In the genomic region with DNA sequence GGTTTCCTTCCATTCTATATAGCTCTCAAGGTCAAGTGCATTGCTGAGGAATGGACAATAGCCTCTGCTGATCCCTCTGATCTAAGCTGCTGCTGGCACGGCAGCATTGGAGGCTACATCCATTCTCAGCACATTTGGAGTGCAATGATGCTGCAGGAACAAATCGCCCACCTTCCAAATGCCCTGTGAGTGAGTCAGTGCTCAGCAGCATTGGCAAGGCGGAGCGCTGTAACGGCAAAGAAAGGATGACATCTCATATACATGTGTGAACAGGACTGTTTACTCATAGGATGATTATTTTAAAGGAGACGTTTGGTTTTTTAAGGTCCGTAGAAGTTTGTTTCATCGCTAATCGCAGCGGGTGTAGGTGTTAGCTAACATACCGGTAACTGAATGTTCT, we compare ENCODE assay signal across 11 cellular contexts.
DNase-seq lines count a peak whose midpoint lies in the region; ATAC-seq and TF ChIP-seq lines count a peak whose summit lies in the region.
"Had no signal": no experiment of that assay in that cellular context is flagged by ENCODE, and none has a peak within 500 bp of the region (broad histone marks: within the 10 kb centered on the region; RNA-seq: fewer than 3 reads in every experiment).

No MANE protein-coding gene starts in this region.

- H3K4me1 Mint-ChIP-seq in MCF 10A (ENCODE audit: insufficient read depth, unreplicated experiment) = peaks cover 29% of the 10 kb centered on the region

- peak overlapping the region; percentile 66 for H3K4me3 Mint-ChIP-seq in MCF 10A (ENCODE audit: unreplicated experiment)
- H3K4me3 Mint-ChIP-seq: CD4-positive, CD25-positive, alpha-beta regulatory T cell had no signal

- H3K27me3 Mint-ChIP-seq in MCF 10A (ENCODE audit: insufficient read depth, unreplicated experiment) = no peaks in the 10 kb centered on the region

- DNase-seq in Ammon's horn (ENCODE audit: low spot score) (peak; percentile 77), NCI-H226 (peak; percentile 74), MCF 10A (ENCODE audit: unreplicated experiment) (peak; percentile 91), middle frontal gyrus (ENCODE audit: extremely low spot score, low spot score) (peak; percentile 55), NCI-H2081 (lab: John Stamatoyannopoulos, UW) (no peak), GM13977 (ENCODE audit: low spot score) (no peak)
- no peak for DNase-seq in activated CD4-positive, alpha-beta T cell treated with anti-CD3 and anti-CD28 coated beads, Interleukin-2, amount 50 U/mL, for 1 hour
- DNase-seq: CD4-positive, CD25-positive, alpha-beta regulatory T cell; stimulated activated CD4-positive, alpha-beta T cell treated with anti-CD3 and anti-CD28 coated beads, Interleukin-15, amount 100 ng/mL, for 24 hours; stimulated activated naive CD8-positive, alpha-beta T cell treated with anti-CD3 and anti-CD28 coated beads, Interleukin-15, Interleukin-2, amounts not matched to agents 100 U/mL and 50 U/mL, for 24 hours had no signal

- H3K36me3 Mint-ChIP-seq in MCF 10A (ENCODE audit: insufficient read depth, unreplicated experiment) = no peaks in the 10 kb centered on the region
- H3K36me3 Mint-ChIP-seq: CD4-positive, CD25-positive, alpha-beta regulatory T cell had no signal

- H3K9me3 Mint-ChIP-seq in MCF 10A (ENCODE audit: unreplicated experiment) = no peaks in the 10 kb centered on the region
- H3K9me3 Mint-ChIP-seq: CD4-positive, CD25-positive, alpha-beta regulatory T cell had no signal

- TF ChIP-seq CTCF in MCF 10A (IDR thresholded peaks at IDR 0.05; ENCODE audit: unreplicated experiment) (no peak), GM13977 (IDR thresholded peaks at IDR 0.05; ENCODE audit: extremely low read depth, insufficient read depth, missing control alignments) (no peak)

- no peak for ATAC-seq in HG02798 (IDR thresholded peaks at IDR 0.05; ENCODE audit: poor library complexity, unreplicated experiment)
- ATAC-seq: stimulated activated naive CD8-positive, alpha-beta T cell treated with anti-CD3 and anti-CD28 coated beads, Interleukin-15, Interleukin-2, amounts not matched to agents 100 U/mL and 50 U/mL, for 24 hours had no signal

- CTCF ChIA-PET in MCF 10A (lab: Yijun Ruan, JAX) = interaction anchor here (0.6 to 2.3 kb wide), 12 partner anchors 10 to 612 kb away, joined by 3 to 17 read pairs (median 3); partner anchors contain the start of gene ENC1

- H3K27ac Mint-ChIP-seq in MCF 10A (ENCODE audit: low read depth, unreplicated experiment) = peak overlapping the region; percentile 11
- H3K27ac Mint-ChIP-seq: CD4-positive, CD25-positive, alpha-beta regulatory T cell had no signal

- no TSS peak for BruUV-seq in MCF 10A (replicated peaks; lab: Mats Ljungman, UMichigan)

- intact Hi-C loops in MCF 10A (cut with micrococcal nuclease) = loop anchor here (1.0 to 2.0 kb wide), 4 partner anchors 96 to 608 kb away; no protein-coding TSS in a partner anchor

- POLR2A ChIA-PET in MCF 10A (lab: Yijun Ruan, JAX) = interaction anchor here (0.6 to 6.1 kb wide), 18 partner anchors 11 to 612 kb away, joined by 3 to 55 read pairs (median 4); partner anchors contain the start of gene ENC1

- in situ Hi-C loops in GM13977 (cut with MboI; ENCODE audit: low pct_unique_long_range_greater_than_20kb, low sequenced_read_pairs, unreplicated experiment) = loop anchor here (25.0 kb wide), 1 partner anchor 603 kb away; the partner anchor contains the start of gene ENC1

Comparison
In these comparisons a context has a peak if more than half of its experiments do, and no peak if none do; other contexts are left out.
1. DNase-seq: peak in Ammon's horn (single experiment), NCI-H226 (single experiment), MCF 10A (single experiment) and middle frontal gyrus (single experiment); none in NCI-H2081 (0 of 2), GM13977 (single experiment) and activated CD4-positive, alpha-beta T cell treated with anti-CD3 and anti-CD28 coated beads, Interleukin-2, amount 50 U/mL, for 1 hour (single experiment).